In genomic region chr1:225650198-225650597, GRCh38 we compare ENCODE assay signal across 4 cellular contexts.
TF ChIP-seq lines count a peak whose summit lies in the region.

No MANE protein-coding gene starts in this region.

TF ChIP-seq in SK-N-SH, 30 proteins besides CTCF, POLR2A, EP300 and RAD21:
- TF ChIP-seq ZBTB33 (IDR thresholded peaks at IDR 0.05; ENCODE audit: borderline replicate concordance, low read depth) (no peak), JUND (IDR thresholded peaks at IDR 0.05) (no peak), GATA2 (CRISPR knock-in tag; IDR thresholded peaks at IDR 0.05) (no peak), MXI1 (IDR thresholded peaks at IDR 0.05; ENCODE audit: low read depth, low read length) (no peak), REST (IDR thresholded peaks at IDR 0.05; ENCODE audit: low read depth, low read length) (no peak)

TF ChIP-seq in SK-N-SH treated with all-trans-retinoic acid at 6 μM for 48 hours, 23 proteins besides CTCF, POLR2A, EP300 and RAD21:
- TF ChIP-seq CSRNP3 (CRISPR knock-in tag; IDR thresholded peaks at IDR 0.05): no peak
- TF ChIP-seq ZNF70 (CRISPR knock-in tag; IDR thresholded peaks at IDR 0.05): no peak
- no peak for TF ChIP-seq OSR1 (CRISPR knock-in tag; IDR thresholded peaks at IDR 0.05)
- TF ChIP-seq ZFP3 (CRISPR knock-in tag; IDR thresholded peaks at IDR 0.05): no peak
- TF ChIP-seq, protein P1, sequence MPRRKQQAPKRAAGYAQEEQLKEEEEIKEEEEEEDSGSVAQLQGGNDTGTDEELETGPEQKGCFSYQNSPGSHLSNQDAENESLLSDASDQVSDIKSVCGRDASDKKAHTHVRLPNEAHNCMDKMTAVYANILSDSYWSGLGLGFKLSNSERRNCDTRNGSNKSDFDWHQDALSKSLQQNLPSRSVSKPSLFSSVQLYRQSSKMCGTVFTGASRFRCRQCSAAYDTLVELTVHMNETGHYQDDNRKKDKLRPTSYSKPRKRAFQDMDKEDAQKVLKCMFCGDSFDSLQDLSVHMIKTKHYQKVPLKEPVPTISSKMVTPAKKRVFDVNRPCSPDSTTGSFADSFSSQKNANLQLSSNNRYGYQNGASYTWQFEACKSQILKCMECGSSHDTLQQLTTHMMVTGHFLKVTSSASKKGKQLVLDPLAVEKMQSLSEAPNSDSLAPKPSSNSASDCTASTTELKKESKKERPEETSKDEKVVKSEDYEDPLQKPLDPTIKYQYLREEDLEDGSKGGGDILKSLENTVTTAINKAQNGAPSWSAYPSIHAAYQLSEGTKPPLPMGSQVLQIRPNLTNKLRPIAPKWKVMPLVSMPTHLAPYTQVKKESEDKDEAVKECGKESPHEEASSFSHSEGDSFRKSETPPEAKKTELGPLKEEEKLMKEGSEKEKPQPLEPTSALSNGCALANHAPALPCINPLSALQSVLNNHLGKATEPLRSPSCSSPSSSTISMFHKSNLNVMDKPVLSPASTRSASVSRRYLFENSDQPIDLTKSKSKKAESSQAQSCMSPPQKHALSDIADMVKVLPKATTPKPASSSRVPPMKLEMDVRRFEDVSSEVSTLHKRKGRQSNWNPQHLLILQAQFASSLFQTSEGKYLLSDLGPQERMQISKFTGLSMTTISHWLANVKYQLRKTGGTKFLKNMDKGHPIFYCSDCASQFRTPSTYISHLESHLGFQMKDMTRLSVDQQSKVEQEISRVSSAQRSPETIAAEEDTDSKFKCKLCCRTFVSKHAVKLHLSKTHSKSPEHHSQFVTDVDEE (CRISPR knock-in tag; IDR thresholded peaks at IDR 0.05): no peak
- no peak for TF ChIP-seq BACH2 (CRISPR knock-in tag; IDR thresholded peaks at IDR 0.05; ENCODE audit: borderline replicate concordance)
- TF ChIP-seq TCF4 (CRISPR knock-in tag; IDR thresholded peaks at IDR 0.05; ENCODE audit: borderline replicate concordance): no peak
- TF ChIP-seq ARNTL (CRISPR knock-in tag; IDR thresholded peaks at IDR 0.05; ENCODE audit: borderline replicate concordance, low read depth): no peak

TF ChIP-seq in H1, 55 proteins besides CTCF, POLR2A, EP300 and RAD21:
- TF ChIP-seq CTBP2 (IDR thresholded peaks at IDR 0.05; ENCODE audit: borderline replicate concordance, insufficient read depth, insufficient read length, low read length) (no peak), KDM5A (IDR thresholded peaks at IDR 0.05; ENCODE audit: low read length) (no peak), SIX5 (IDR thresholded peaks at IDR 0.05; ENCODE audit: low read depth, low read length) (no peak), RNF2 (IDR thresholded peaks at IDR 0.05; ENCODE audit: borderline replicate concordance, low read depth, low read length, missing control alignments, poor library complexity, severe bottlenecking) (no peak)
TF ChIP-seq in H1: peak in this region for 0.

TF ChIP-seq in neural cell, 6 proteins besides CTCF, POLR2A, EP300 and RAD21:
- TF ChIP-seq EZH2 (IDR thresholded peaks at IDR 0.05; ENCODE audit: borderline replicate concordance, insufficient read depth, low read length, poor library complexity, severe bottlenecking) (no peak), POLR2AphosphoS5 (IDR thresholded peaks at IDR 0.05) (no peak), TAF1 (IDR thresholded peaks at IDR 0.05; ENCODE audit: low read depth) (no peak), SMC3 (conservative IDR thresholded peaks at IDR 0.05; ENCODE audit: poor library complexity) (no peak)
